Comparison of ENCODE assay signal across 14 cellular contexts in the genomic region with DNA sequence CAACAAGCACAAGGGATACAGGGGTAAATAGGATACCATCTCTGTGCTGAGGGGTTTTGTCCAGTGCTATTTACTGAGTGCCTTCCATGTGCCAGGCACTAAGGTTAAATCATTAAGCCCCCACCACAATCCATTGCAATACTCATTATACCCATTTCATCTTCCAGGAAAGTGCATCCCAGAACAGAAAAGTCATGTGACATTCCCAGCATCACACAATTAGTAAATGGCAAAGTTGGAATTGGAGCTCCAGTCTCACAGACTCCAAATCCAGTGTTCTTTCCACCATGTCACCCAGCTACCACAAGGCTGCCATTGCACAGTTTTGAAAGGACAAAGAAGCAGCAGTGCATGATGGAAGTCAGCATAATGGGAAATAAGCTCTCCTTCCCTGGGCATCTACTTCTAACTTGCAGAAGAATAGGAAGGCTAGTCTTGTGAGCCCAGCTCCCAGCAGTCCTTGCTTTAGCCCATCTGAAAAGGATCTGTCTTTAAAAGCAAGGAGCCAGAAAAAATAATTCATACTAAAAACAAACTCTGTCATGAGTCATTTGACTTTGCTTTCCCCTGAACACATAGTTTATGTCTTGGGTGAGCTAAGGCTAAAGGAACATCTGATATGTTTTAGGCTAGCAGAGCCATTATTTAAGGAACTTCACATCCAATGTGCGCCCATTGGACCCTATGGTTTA.
DNase-seq lines count a peak whose midpoint lies in the region; ATAC-seq, FAIRE-seq and TF ChIP-seq lines count a peak whose summit lies in the region.
"Had no signal": no experiment of that assay in that cellular context is flagged by ENCODE, and none has a peak within 500 bp of the region (broad histone marks: within the 10 kb centered on the region; RNA-seq: fewer than 3 reads in every experiment).

No MANE protein-coding gene starts in this region.

- in situ Hi-C loops in IMR-90 (cut with MboI; ENCODE audit: low sequenced_read_pairs): loop anchor here (5.0 to 10.0 kb wide), 3 partner anchors 551 to 919 kb away; partner anchors contain the start of gene JUN

- H2AK9ac ChIP-seq in IMR-90 (replicated peaks; ENCODE audit: low read depth, low read length, poor library complexity): peak overlapping the region; percentile 58

- no peaks in the 10 kb centered on the region for H3K9me3 Mint-ChIP-seq in type B pancreatic cell

- H3K27ac Mint-ChIP-seq in type B pancreatic cell: peak overlapping the region; percentile 7

- no peaks in the 10 kb centered on the region for H3K9me3 ChIP-seq in IMR-90 (ENCODE audit: control insufficient read depth, insufficient read depth, low read length)
- H3K9me3 ChIP-seq in colonic mucosa: no peaks in the 10 kb centered on the region

- peak overlapping the region; percentile 88; the same call in 1 of the 2 replicates for H3K27ac ChIP-seq in IMR-90 (ENCODE audit: insufficient read depth, low read length)
- H3K27ac ChIP-seq in colonic mucosa: peak overlapping the region; percentile 34
- H3K27ac ChIP-seq: WERI-Rb-1 had no signal

- TF ChIP-seq CTCF in IMR-90 (conservative IDR thresholded peaks at IDR 0.05; ENCODE audit: low read depth, low read length) (no peak), colonic mucosa (IDR thresholded peaks at IDR 0.05) (no peak), type B pancreatic cell (conservative IDR thresholded peaks at IDR 0.05) (no peak)

- dilution Hi-C loops in IMR-90 (cut with HindIII; ENCODE audit: low sequenced_read_pairs, unreplicated experiment): no loop called here

- POLR2A ChIA-PET in IMR-90 (lab: Charles Lee; ENCODE audit: unreplicated experiment): interaction anchor here (0.6 to 1.1 kb wide), 4 partner anchors 27 to 920 kb away, joined by 3 to 4 read pairs (median 4); partner anchors contain the start of gene JUN

- H2BK15ac ChIP-seq in IMR-90 (ENCODE audit: low read depth, low read length): peak overlapping the region; percentile 83; the same call in 2 of the 3 replicates

- H3K14ac ChIP-seq in IMR-90 (replicated peaks; ENCODE audit: low read depth, low read length): peak overlapping the region; percentile 97

- H3K23ac ChIP-seq in IMR-90 (ENCODE audit: low read depth, low read length): peak overlapping the region; percentile 95

- no peaks in the 10 kb centered on the region for H3K79me1 ChIP-seq in IMR-90 (ENCODE audit: low read depth in 1 of 2, low read length in 2 of 2)

- no TSS peak for BruUV-seq in IMR-90 (replicated peaks; lab: Mats Ljungman, UMichigan)

- H3K4me3 Mint-ChIP-seq in type B pancreatic cell: no peak overlapping the region

- H2BK20ac ChIP-seq in IMR-90 (ENCODE audit: low read depth, low read length): peak overlapping the region; percentile 98

- H2AK5ac ChIP-seq in IMR-90 (ENCODE audit: low read depth, low read length): peak overlapping the region; percentile 78; the same call in 1 of the 2 replicates

- DNase-seq in IMR-90: no peak
- no peak for DNase-seq in colonic mucosa
- DNase-seq in kidney tubule cell (ENCODE audit: low spot score): peak; percentile 6
- DNase-seq in type B pancreatic cell (ENCODE audit: extremely low spot score, unreplicated experiment): no peak
- no peak for DNase-seq in NCI-H82 treated with DMSO at 0.1 percent for 48 hours (lab: John Stamatoyannopoulos, UW; ENCODE audit: unreplicated experiment)
- DNase-seq in HTR-8/SVneo (ENCODE audit: insufficient read length, low spot score): no peak
- DNase-seq in anterior cingulate cortex (lab: John Stamatoyannopoulos, UW): no peak
- DNase-seq: activated T-cell treated with anti-CD3 and anti-CD28 coated beads, Interleukin-2, amount 50 U/mL, for 1 hour; cerebellar nuclear complex; mesendoderm; MM.1S; WERI-Rb-1 had no signal

- H2BK5ac ChIP-seq in IMR-90 (ENCODE audit: low read depth, low read length, poor library complexity, severe bottlenecking): peak overlapping the region; percentile 94

- peaks cover 41% of the 10 kb centered on the region for H3K4me1 ChIP-seq in IMR-90 (ENCODE audit: control insufficient read depth, insufficient read depth, low read length)
- H3K4me1 ChIP-seq in colonic mucosa: no peaks in the 10 kb centered on the region

- H4K8ac ChIP-seq in IMR-90 (ENCODE audit: low read depth in 2 of 2, low read length in 2 of 2): peak overlapping the region; percentile 31 to 93

- H4K91ac ChIP-seq in IMR-90 (ENCODE audit: insufficient read depth, low read depth, low read length): peak overlapping the region; percentile 87

- no peak for FAIRE-seq in HTR-8/SVneo (lab: Jason Lieb, UNC)
- FAIRE-seq: D721Med, GM12892 had no signal

- no peak for TF ChIP-seq RAD21 in IMR-90 (IDR thresholded peaks at IDR 0.05; ENCODE audit: low read length)

- no peak for TF ChIP-seq POLR2A in IMR-90 (IDR thresholded peaks at IDR 0.05; ENCODE audit: low read depth, low read length)

- H3K18ac ChIP-seq in IMR-90 (ENCODE audit: low read depth, low read length): peak overlapping the region; percentile 99

- H3K4me3 ChIP-seq in IMR-90 (ENCODE audit: insufficient read depth, low read depth, low read length) (no peak overlapping the region), colonic mucosa (no peak overlapping the region)

- no CpG with 5 or more reads among the region's 1 CpG for WGBS in IMR-90 (ENCODE audit: extremely low coverage in 2 of 2, insufficient read length in 1 of 2), 2 experiments

- no peaks in the 10 kb centered on the region for H3K27me3 Mint-ChIP-seq in type B pancreatic cell

- H3K36me3 Mint-ChIP-seq in type B pancreatic cell: no peaks in the 10 kb centered on the region

- H4K5ac ChIP-seq in IMR-90 (ENCODE audit: low read depth, low read length): peak overlapping the region; percentile 98

- CTCF ChIA-PET in IMR-90 (lab: Yijun Ruan, JAX): interaction anchor here (1.1 to 1.2 kb wide), 2 partner anchors 56 to 244 kb away, joined by 3 to 7 read pairs; no protein-coding TSS in a partner anchor

- ATAC-seq in IMR-90 (ENCODE audit: low read depth): peak; percentile 67

- peak overlapping the region; percentile 98 for H2BK120ac ChIP-seq in IMR-90 (ENCODE audit: low read depth, low read length)

- peak overlapping the region; percentile 26 for H3K4me2 ChIP-seq in IMR-90 (ENCODE audit: low read depth, low read length)

- peaks cover 18% of the 10 kb centered on the region for H3K9me1 ChIP-seq in IMR-90 (ENCODE audit: insufficient read depth, low read length)

- no peaks in the 10 kb centered on the region for H3K27me3 ChIP-seq in IMR-90 (ENCODE audit: control insufficient read depth, insufficient read depth, low read length)
- no peaks in the 10 kb centered on the region for H3K27me3 ChIP-seq in colonic mucosa

- H3K4me1 Mint-ChIP-seq in type B pancreatic cell (ENCODE audit: unreplicated experiment): peaks cover 27% of the 10 kb centered on the region

- H2AFZ ChIP-seq in IMR-90 (replicated peaks; ENCODE audit: low read length, poor library complexity): peak overlapping the region; percentile 55

- no peak overlapping the region for H3K9ac ChIP-seq in IMR-90 (ENCODE audit: low read depth, low read length)
- H3K9ac ChIP-seq in colonic mucosa (ENCODE audit: low read depth in 2 of 2, low read length in 2 of 2): no peak overlapping the region

- peak overlapping the region; percentile 95 for H3K4ac ChIP-seq in IMR-90 (ENCODE audit: low read depth, low read length)

- H3K56ac ChIP-seq in IMR-90 (ENCODE audit: extremely low read depth, insufficient read depth, low read length): peak overlapping the region; percentile 31; the same call in 1 of the 2 replicates

- H3K36me3 ChIP-seq in IMR-90 (ENCODE audit: control insufficient read depth, insufficient read depth, low read length): no peaks in the 10 kb centered on the region
- no peaks in the 10 kb centered on the region for H3K36me3 ChIP-seq in colonic mucosa
- H3K36me3 ChIP-seq: WERI-Rb-1 had no signal

- intact Hi-C loops in IMR-90 (cut with micrococcal nuclease): loop anchor here (5.0 kb wide), 2 partner anchors 326 to 551 kb away; no protein-coding TSS in a partner anchor
- intact Hi-C loops in colonic mucosa (cut with DNase I): loop anchor here (10.0 kb wide), 1 partner anchor 929 kb away; no protein-coding TSS in a partner anchor

- H4K20me1 ChIP-seq in IMR-90 (ENCODE audit: insufficient read depth, low read length): no peaks in the 10 kb centered on the region

TF ChIP-seq in IMR-90, 13 proteins besides CTCF, POLR2A, EP300 and RAD21:
- TF ChIP-seq, protein P1, sequence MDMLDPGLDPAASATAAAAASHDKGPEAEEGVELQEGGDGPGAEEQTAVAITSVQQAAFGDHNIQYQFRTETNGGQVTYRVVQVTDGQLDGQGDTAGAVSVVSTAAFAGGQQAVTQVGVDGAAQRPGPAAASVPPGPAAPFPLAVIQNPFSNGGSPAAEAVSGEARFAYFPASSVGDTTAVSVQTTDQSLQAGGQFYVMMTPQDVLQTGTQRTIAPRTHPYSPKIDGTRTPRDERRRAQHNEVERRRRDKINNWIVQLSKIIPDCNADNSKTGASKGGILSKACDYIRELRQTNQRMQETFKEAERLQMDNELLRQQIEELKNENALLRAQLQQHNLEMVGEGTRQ (IDR thresholded peaks at IDR 0.05; ENCODE audit: low read depth, low read length): no peak
- TF ChIP-seq FOS (IDR thresholded peaks at IDR 0.05; ENCODE audit: low read depth, low read length): peak; percentile 53
